11 cellular contexts compared by ENCODE assay signal in genomic region chr4:78766650-78767049, GRCh38.
DNase-seq lines count a peak whose midpoint lies in the region; ATAC-seq lines count a peak whose summit lies in the region.
"Had no signal": no experiment of that assay in that cellular context is flagged by ENCODE, and none has a peak within 500 bp of the region (broad histone marks: within the 10 kb centered on the region; RNA-seq: fewer than 3 reads in every experiment).

No MANE protein-coding gene starts in this region.

- DNase-seq in activated T-cell treated with anti-CD3 and anti-CD28 coated beads for 4 hours: no peak
- no peak for DNase-seq in T-helper 1 cell
- DNase-seq in caudate nucleus (lab: John Stamatoyannopoulos, UW): no peak
- no peak for DNase-seq in SIG-M5 (lab: John Stamatoyannopoulos, UW)
- DNase-seq: activated effector memory CD4-positive, alpha-beta T cell treated with Interleukin-2 at 50 U/mL for 16 hours; NCI-H1417 treated with DMSO at 0.1 percent for 48 hours; WERI-Rb-1 had no signal

- peak; percentile 85 for ATAC-seq in GM18499 (IDR thresholded peaks at IDR 0.05; ENCODE audit: insufficient read depth, unreplicated experiment)
- peak; percentile 90 for ATAC-seq in GM19455 (IDR thresholded peaks at IDR 0.05; ENCODE audit: unreplicated experiment)
- ATAC-seq in HG02884 (IDR thresholded peaks at IDR 0.05; ENCODE audit: unreplicated experiment): peak; percentile 74
- peak; percentile 81 for ATAC-seq in HG03558 (IDR thresholded peaks at IDR 0.05; ENCODE audit: extremely low read depth, unreplicated experiment)

- no peak overlapping the region for H3K27ac ChIP-seq in caudate nucleus (ENCODE audit: low read depth, low read length)
- H3K27ac ChIP-seq: WERI-Rb-1 had no signal
